1 cellular context compared by ENCODE assay signal in genomic region chr18:24940416-24940815, GRCh38.
TF ChIP-seq lines count a peak whose summit lies in the region.

No MANE protein-coding gene starts in this region.

TF ChIP-seq in IMR-90, 13 proteins besides CTCF, POLR2A, EP300 and RAD21 (continued from another document):
- TF ChIP-seq FOS (IDR thresholded peaks at IDR 0.05; ENCODE audit: low read depth, low read length) (no peak), CEBPB (IDR thresholded peaks at IDR 0.05; ENCODE audit: low read depth, low read length) (no peak), NFE2L2 (IDR thresholded peaks at IDR 0.05; ENCODE audit: low read depth, low read length) (no peak), MAFK (IDR thresholded peaks at IDR 0.05; ENCODE audit: low read depth, low read length) (no peak), SMC3 (IDR thresholded peaks at IDR 0.05; ENCODE audit: low read depth, low read length) (no peak), BHLHE40 (IDR thresholded peaks at IDR 0.05; ENCODE audit: low read depth, low read length) (no peak), MXI1 (IDR thresholded peaks at IDR 0.05; ENCODE audit: borderline replicate concordance, low read depth, low read length) (no peak)
- TF ChIP-seq, protein P1, sequence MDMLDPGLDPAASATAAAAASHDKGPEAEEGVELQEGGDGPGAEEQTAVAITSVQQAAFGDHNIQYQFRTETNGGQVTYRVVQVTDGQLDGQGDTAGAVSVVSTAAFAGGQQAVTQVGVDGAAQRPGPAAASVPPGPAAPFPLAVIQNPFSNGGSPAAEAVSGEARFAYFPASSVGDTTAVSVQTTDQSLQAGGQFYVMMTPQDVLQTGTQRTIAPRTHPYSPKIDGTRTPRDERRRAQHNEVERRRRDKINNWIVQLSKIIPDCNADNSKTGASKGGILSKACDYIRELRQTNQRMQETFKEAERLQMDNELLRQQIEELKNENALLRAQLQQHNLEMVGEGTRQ (IDR thresholded peaks at IDR 0.05; ENCODE audit: low read depth, low read length), result no peak
TF ChIP-seq in IMR-90: peak in this region for 0.
